In genomic region chr1:199855580-199855979, GRCh38 we compare ENCODE assay signal across 14 cellular contexts.
DNase-seq lines count a peak whose midpoint lies in the region; ATAC-seq and TF ChIP-seq lines count a peak whose summit lies in the region.
"Had no signal": no experiment of that assay in that cellular context is flagged by ENCODE, and none has a peak within 500 bp of the region (broad histone marks: within the 10 kb centered on the region; RNA-seq: fewer than 3 reads in every experiment).

No MANE protein-coding gene starts in this region.

- no peak for ATAC-seq in activated CD8-positive, alpha-beta T cell treated with anti-CD3 and anti-CD28 coated beads, Interleukin-2, amount 10 ng/mL, durations not matched to agents 7 days and 5 days
- ATAC-seq in left colon: no peak

- H3K36me3 Mint-ChIP-seq in activated CD8-positive, alpha-beta T cell treated with anti-CD3 and anti-CD28 coated beads, Interleukin-2, amount 10 ng/mL, durations not matched to agents 7 days and 5 days (ENCODE audit: low read depth): no peaks in the 10 kb centered on the region

- peaks cover 12% of the 10 kb centered on the region; the same call in 1 of the 2 replicates for H3F3A ChIP-seq in PC-9 (ENCODE audit: insufficient read depth, low read depth)

- no peak overlapping the region for H3K18ac ChIP-seq in neuronal stem cell (ENCODE audit: low read length)

- no peaks in the 10 kb centered on the region; the same call in 1 of the 2 replicates for H3K9me3 ChIP-seq in PC-9 (ENCODE audit: insufficient read depth, low read depth)
- no peaks in the 10 kb centered on the region for H3K9me3 ChIP-seq in neuronal stem cell (replicated peaks in 1 of 2; ENCODE audit: control insufficient read depth in 2 of 2, insufficient read depth in 1 of 2, low read depth in 1 of 2, low read length in 2 of 2)
- H3K9me3 ChIP-seq: thoracic aorta had no signal

- no peak overlapping the region for H3K27ac Mint-ChIP-seq in activated CD8-positive, alpha-beta T cell treated with anti-CD3 and anti-CD28 coated beads, Interleukin-2, amount 10 ng/mL, durations not matched to agents 7 days and 5 days

- H3K4me2 ChIP-seq in PC-9: no peak overlapping the region
- no peak overlapping the region for H3K4me2 ChIP-seq in neuronal stem cell (ENCODE audit: insufficient read depth, low read length, poor library complexity, severe bottlenecking)

- peaks cover 3% of the 10 kb centered on the region for H3K4me1 Mint-ChIP-seq in activated CD8-positive, alpha-beta T cell treated with anti-CD3 and anti-CD28 coated beads, Interleukin-2, amount 10 ng/mL, durations not matched to agents 7 days and 5 days (ENCODE audit: low read depth)

- POLR2A ChIA-PET in PC-9 (lab: Charles Lee; ENCODE audit: unreplicated experiment): no interaction called here
- POLR2A ChIA-PET in activated CD8-positive, alpha-beta T cell treated with anti-CD3 and anti-CD28 coated beads, Interleukin-2, amount 10 ng/mL, durations not matched to agents 7 days and 5 days (lab: Charles Lee): no interaction called here

- no peak overlapping the region for H2BK5ac ChIP-seq in neuronal stem cell (ENCODE audit: low read length)

- CTCF ChIA-PET in PC-9 (lab: Charles Lee): no interaction called here
- CTCF ChIA-PET in activated CD8-positive, alpha-beta T cell treated with anti-CD3 and anti-CD28 coated beads, Interleukin-2, amount 10 ng/mL, durations not matched to agents 7 days and 5 days (lab: Charles Lee): no interaction called here

- H3K36me3 ChIP-seq in PC-9 (ENCODE audit: low read depth) (no peaks in the 10 kb centered on the region), neuronal stem cell (replicated peaks in 1 of 2; ENCODE audit: control insufficient read depth in 2 of 2, insufficient read depth in 2 of 2, low read length in 2 of 2) (no peaks in the 10 kb centered on the region)
- H3K36me3 ChIP-seq: thoracic aorta had no signal

- H3K9me2 ChIP-seq in PC-9 (ENCODE audit: insufficient read depth): no peaks in the 10 kb centered on the region

- H3K14ac ChIP-seq in neuronal stem cell (ENCODE audit: low read length): no peak overlapping the region

- H4K91ac ChIP-seq in neuronal stem cell (ENCODE audit: low read depth, low read length, poor library complexity): no peak overlapping the region

- H2AFZ ChIP-seq in PC-9 (no peak overlapping the region), neuronal stem cell (ENCODE audit: low read length) (no peak overlapping the region)

- no peak overlapping the region for H3K4me3 ChIP-seq in PC-9
- no peak overlapping the region for H3K4me3 ChIP-seq in choroid plexus epithelial cell (ENCODE audit: low read depth, low read length)
- H3K4me3 ChIP-seq in neuronal stem cell (ENCODE audit: low read length in 2 of 2): no peak overlapping the region
- H3K4me3 ChIP-seq: thoracic aorta had no signal

- H2BK15ac ChIP-seq in neuronal stem cell (ENCODE audit: low read length): no peak overlapping the region

- no peak overlapping the region for H2BK12ac ChIP-seq in neuronal stem cell (ENCODE audit: low read length)

- H3K4me3 Mint-ChIP-seq in activated CD8-positive, alpha-beta T cell treated with anti-CD3 and anti-CD28 coated beads, Interleukin-2, amount 10 ng/mL, durations not matched to agents 7 days and 5 days: no peak overlapping the region

- DNase-seq in GM04504 (ENCODE audit: low read depth): peak; percentile 18
- DNase-seq in PC-9: peak in 1 of 2 experiments; percentile 62
- peak; percentile 41 for DNase-seq in choroid plexus epithelial cell (ENCODE audit: low read depth)
- peak; percentile 32 for DNase-seq in non-pigmented ciliary epithelial cell (ENCODE audit: low read depth)
- DNase-seq in activated CD4-positive, alpha-beta T cell treated with anti-CD3 and anti-CD28 coated beads for 4 hours: no peak
- no peak for DNase-seq in neuronal stem cell (ENCODE audit: low spot score)
- DNase-seq in activated CD8-positive, alpha-beta T cell treated with anti-CD3 and anti-CD28 coated beads, Interleukin-2, amount 10 ng/mL, durations not matched to agents 7 days and 5 days: no peak
- no peak for DNase-seq in left colon
- DNase-seq: activated CD4-positive, alpha-beta T cell treated with anti-CD3 and anti-CD28 coated beads, Interleukin-2, amount 50 U/mL, for 1 hour; cerebellar nuclear complex; kidney glomerular epithelial cell; NCI-H1436 treated with DMSO at 0.1 percent for 48 hours; NCI-H774 had no signal

- no peak overlapping the region for H3K9ac ChIP-seq in neuronal stem cell (ENCODE audit: low read depth, low read length, poor library complexity)

- WGBS in neuronal stem cell (ENCODE audit: extremely low coverage in 2 of 2, insufficient read length in 2 of 2, insufficient replicate concordance in 1 of 2), 2 donors: 100% methylated on average over 1 of the region's 4 CpGs; no CpG with 5 or more reads in 1 of the 2 donors

- H3K4me1 ChIP-seq in PC-9 (replicated peaks; ENCODE audit: insufficient read depth) (peaks cover 16% of the 10 kb centered on the region), neuronal stem cell (ENCODE audit: control insufficient read depth in 2 of 2, insufficient read depth in 1 of 2, low read depth in 1 of 2, low read length in 2 of 2) (peaks cover 2 to 9% of the 10 kb centered on the region in 2 donors)

- H2AK5ac ChIP-seq in neuronal stem cell (ENCODE audit: low read depth, low read length): no peak overlapping the region

- no peaks in the 10 kb centered on the region for H3K79me2 ChIP-seq in PC-9 (ENCODE audit: low read depth)

- H3K27me3 Mint-ChIP-seq in activated CD8-positive, alpha-beta T cell treated with anti-CD3 and anti-CD28 coated beads, Interleukin-2, amount 10 ng/mL, durations not matched to agents 7 days and 5 days (ENCODE audit: low read depth): peaks cover 9% of the 10 kb centered on the region

- intact Hi-C loops in PC-9 (cut with micrococcal nuclease; ENCODE audit: unreplicated experiment): no loop called here
- intact Hi-C loops in left colon (cut with DNase I, micrococcal nuclease): no loop called here

- no peaks in the 10 kb centered on the region for H4K20me1 ChIP-seq in PC-9 (ENCODE audit: insufficient read depth)

- H3K4ac ChIP-seq in neuronal stem cell (ENCODE audit: low read length): no peak overlapping the region

- TF ChIP-seq CTCF in PC-9 (conservative IDR thresholded peaks at IDR 0.05): no peak
- no peak for TF ChIP-seq CTCF in choroid plexus epithelial cell (conservative IDR thresholded peaks at IDR 0.05; ENCODE audit: low read depth, low read length)

- no peak overlapping the region for H2BK120ac ChIP-seq in neuronal stem cell (ENCODE audit: low read depth, low read length)

- H3K27ac ChIP-seq in PC-9 (0 out of 2 replicates have a peak overlapping the region, but pooled peaks have one; percentile 17), neuronal stem cell (replicated peaks; ENCODE audit: low read length) (no peak overlapping the region)
- H3K27ac ChIP-seq: thoracic aorta had no signal

- no peaks in the 10 kb centered on the region for H3K27me3 ChIP-seq in PC-9 (ENCODE audit: insufficient read depth, low read depth)
- no peaks in the 10 kb centered on the region for H3K27me3 ChIP-seq in neuronal stem cell (ENCODE audit: control insufficient read depth in 3 of 3, insufficient read depth in 3 of 3, low read depth in 1 of 3, low read length in 3 of 3)

- H3K79me1 ChIP-seq in neuronal stem cell (ENCODE audit: low read depth, low read length): no peaks in the 10 kb centered on the region

- no TSS peak for BruUV-seq in PC-9 (replicated peaks; lab: Mats Ljungman, UMichigan)

- no peaks in the 10 kb centered on the region for H3K9me3 Mint-ChIP-seq in activated CD8-positive, alpha-beta T cell treated with anti-CD3 and anti-CD28 coated beads, Interleukin-2, amount 10 ng/mL, durations not matched to agents 7 days and 5 days (ENCODE audit: insufficient read depth)

- H3K23ac ChIP-seq in neuronal stem cell (ENCODE audit: low read depth, low read length, poor library complexity): no peak overlapping the region

- no peak overlapping the region for H4K8ac ChIP-seq in neuronal stem cell (ENCODE audit: low read depth, low read length)

Comparison
In these comparisons a context has a peak if more than half of its experiments do, and no peak if none do; other contexts are left out.
1. DNase-seq: peak in GM04504 (single experiment), choroid plexus epithelial cell (single experiment) and non-pigmented ciliary epithelial cell (single experiment); none in activated CD4-positive, alpha-beta T cell treated with anti-CD3 and anti-CD28 coated beads for 4 hours (0 of 2), neuronal stem cell (single experiment), activated CD8-positive, alpha-beta T cell treated with anti-CD3 and anti-CD28 coated beads, Interleukin-2, amount 10 ng/mL, durations not matched to agents 7 days and 5 days (single experiment) and left colon (0 of 2).